ENCODE assay signal across 30 cellular contexts in genomic region chr6:170033666-170034065, GRCh38.
A peak's percentile ranks its signal among the peaks of the same experiment; 100 is the strongest.
DNase-seq lines count a peak whose midpoint lies in the region; ATAC-seq, FAIRE-seq and TF ChIP-seq lines count a peak whose summit lies in the region.
"Had no signal": no experiment of that assay in that cellular context is flagged by ENCODE, and none has a peak within 500 bp of the region (broad histone marks: within the 10 kb centered on the region; RNA-seq: fewer than 3 reads in every experiment).

No MANE protein-coding gene starts in this region.

- no peak overlapping the region for H3K27ac Mint-ChIP-seq in WTC11

- H2BK12ac ChIP-seq in neuronal stem cell (ENCODE audit: low read length): peak overlapping the region; percentile 30

- intact Hi-C loops in transverse colon (cut with DNase I; ENCODE audit: low total_unique reads): no loop called here
- intact Hi-C loops in gastrocnemius medialis (cut with DNase I; ENCODE audit: low total_unique reads): no loop called here

- H3K4me2 ChIP-seq in neuronal stem cell (ENCODE audit: insufficient read depth, low read length, poor library complexity, severe bottlenecking): no peak overlapping the region

- H3K9ac ChIP-seq in neuronal stem cell (ENCODE audit: low read depth, low read length, poor library complexity): no peak overlapping the region

- H3K4ac ChIP-seq in neuronal stem cell (ENCODE audit: low read length): no peak overlapping the region

- in situ Hi-C loops in transverse colon (cut with MboI; ENCODE audit: low pct_ligation_motif_present in 1 of 4, low pct_unique_long_range_greater_than_20kb in 1 of 4, low sequenced_read_pairs in 3 of 4) (no loop called here), gastrocnemius medialis (cut with MboI; ENCODE audit: low sequenced_read_pairs in 4 of 4) (loop anchor here in 1 of 4 donors (25.0 kb wide), 1 partner anchor 254 kb away; the partner anchor contains the start of gene DLL1)

- no peaks in the 10 kb centered on the region for H3K36me3 ChIP-seq in neuronal stem cell (replicated peaks in 1 of 2; ENCODE audit: control insufficient read depth in 2 of 2, insufficient read depth in 2 of 2, low read length in 2 of 2)
- no peaks in the 10 kb centered on the region for H3K36me3 ChIP-seq in transverse colon
- no peaks in the 10 kb centered on the region for H3K36me3 ChIP-seq in gastrocnemius medialis
- H3K36me3 ChIP-seq: esophagus squamous epithelium, pancreas, tibial nerve had no signal

- no peak overlapping the region for H3K4me3 Mint-ChIP-seq in WTC11
- H3K4me3 Mint-ChIP-seq: CD4-positive, CD25-positive, alpha-beta regulatory T cell had no signal

- peaks cover 37% of the 10 kb centered on the region for H3K4me1 Mint-ChIP-seq in WTC11
- H3K4me1 Mint-ChIP-seq: CD4-positive, CD25-positive, alpha-beta regulatory T cell had no signal

- peak overlapping the region; percentile 60 for H2BK5ac ChIP-seq in neuronal stem cell (ENCODE audit: low read length)

- no peak overlapping the region for H2BK15ac ChIP-seq in neuronal stem cell (ENCODE audit: low read length)

- no peak overlapping the region for H2BK120ac ChIP-seq in neuronal stem cell (ENCODE audit: low read depth, low read length)

- H3K18ac ChIP-seq in neuronal stem cell (ENCODE audit: low read length): peak overlapping the region; percentile 5

- H3K27me3 ChIP-seq in neuronal stem cell (ENCODE audit: control insufficient read depth in 3 of 3, insufficient read depth in 3 of 3, low read depth in 1 of 3, low read length in 3 of 3): no peaks in the 10 kb centered on the region
- H3K27me3 ChIP-seq in transverse colon: no peaks in the 10 kb centered on the region
- no peaks in the 10 kb centered on the region for H3K27me3 ChIP-seq in gastrocnemius medialis
- H3K27me3 ChIP-seq: dorsolateral prefrontal cortex, pancreas, tibial nerve had no signal

- peaks cover 11% of the 10 kb centered on the region for H3K36me3 Mint-ChIP-seq in WTC11
- H3K36me3 Mint-ChIP-seq: CD4-positive, CD25-positive, alpha-beta regulatory T cell had no signal

- H3K9me3 Mint-ChIP-seq in WTC11: peaks cover 11% of the 10 kb centered on the region

- H2AK5ac ChIP-seq in neuronal stem cell (ENCODE audit: low read depth, low read length): no peak overlapping the region

- TF ChIP-seq CTCF in WTC11 (IDR thresholded peaks at IDR 0.05) (no peak), transverse colon (IDR thresholded peaks at IDR 0.05) (no peak), gastrocnemius medialis (IDR thresholded peaks at IDR 0.05 in 4 of 5, conservative IDR thresholded peaks at IDR 0.05 in 1 of 5) (no peak)

- no peak for TF ChIP-seq EP300 in transverse colon (IDR thresholded peaks at IDR 0.05; ENCODE audit: low read depth)

- no peak overlapping the region for H4K8ac ChIP-seq in neuronal stem cell (ENCODE audit: low read depth, low read length)

- FAIRE-seq in frontal cortex (lab: Jason Lieb, UNC): no peak
- FAIRE-seq: A204.1, endometrium, pancreas had no signal

- DNase-seq in activated effector memory CD4-positive, alpha-beta T cell treated with anti-CD3 and anti-CD28 coated beads, Interleukin-2, amount 50 U/mL, for 16 hours: peak; percentile 36
- DNase-seq in activated effector memory CD4-positive, alpha-beta T cell treated with Interleukin-2 at 50 U/mL for 16 hours: no peak
- DNase-seq in WTC11 (ENCODE audit: low spot score): peak; percentile 4
- DNase-seq in neuronal stem cell (ENCODE audit: low spot score): no peak
- peak; percentile 3 for DNase-seq in transverse colon
- DNase-seq in frontal cortex (ENCODE audit: low spot score in 2 of 2): no peak
- DNase-seq in DMS114 treated with DMSO at 0.1 percent for 48 hours (lab: John Stamatoyannopoulos, UW; ENCODE audit: unreplicated experiment): no peak
- DNase-seq in gastrocnemius medialis: no peak
- DNase-seq: activated CD4-positive, alpha-beta T cell treated with anti-CD3 and anti-CD28 coated beads for 4 hours; activated CD8-positive, alpha-beta memory T cell treated with anti-CD3 and anti-CD28 coated beads for 24 hours; activated gamma-delta T cell; activated T-cell treated with anti-CD3 and anti-CD28 coated beads for 4 hours; Calu3; CD4-positive, CD25-positive, alpha-beta regulatory T cell; DMS79 treated with DMSO at 0.1 percent for 48 hours; esophagus squamous epithelium; foreskin melanocyte; GDM1; Karpas-422; mammary epithelial cell; NCI-H1417; NCI-H2029; NCI-H69; SIG-M5 had no signal

- H3K27ac ChIP-seq in neuronal stem cell (replicated peaks; ENCODE audit: low read length) (no peak overlapping the region), transverse colon (no peak overlapping the region), gastrocnemius medialis (no peak overlapping the region)
- H3K27ac ChIP-seq: dorsolateral prefrontal cortex, esophagus squamous epithelium, pancreas, tibial nerve had no signal

- no peak for TF ChIP-seq POLR2A in transverse colon (IDR thresholded peaks at IDR 0.05)
- TF ChIP-seq POLR2A in gastrocnemius medialis (IDR thresholded peaks at IDR 0.05): no peak

- H3K79me1 ChIP-seq in neuronal stem cell (ENCODE audit: low read depth, low read length): no peaks in the 10 kb centered on the region

- no peak overlapping the region for H3K23ac ChIP-seq in neuronal stem cell (ENCODE audit: low read depth, low read length, poor library complexity)

- WGBS in neuronal stem cell (ENCODE audit: extremely low coverage in 2 of 2, insufficient read length in 2 of 2, insufficient replicate concordance in 1 of 2), 2 donors: no CpG with 5 or more reads among the region's 4 CpGs
- 86% methylated on average over 4 of the region's 4 CpGs; no CpG with 5 or more reads in 1 of the 2 donors for WGBS in transverse colon (ENCODE audit: low coverage in 1 of 2), 2 donors

- H3K9me3 ChIP-seq in neuronal stem cell (replicated peaks in 1 of 2; ENCODE audit: control insufficient read depth in 2 of 2, insufficient read depth in 1 of 2, low read depth in 1 of 2, low read length in 2 of 2) (peaks cover 0 to 5% of the 10 kb centered on the region in 2 donors), transverse colon (no peaks in the 10 kb centered on the region), gastrocnemius medialis (no peaks in the 10 kb centered on the region)
- H3K9me3 ChIP-seq: pancreas had no signal

- no peak overlapping the region for H3K14ac ChIP-seq in neuronal stem cell (ENCODE audit: low read length)

- CTCF ChIA-PET in WTC11 (lab: Charles Lee): no interaction called here

- no peak overlapping the region for H2AFZ ChIP-seq in neuronal stem cell (ENCODE audit: low read length)

- H3K4me3 ChIP-seq in neuronal stem cell (ENCODE audit: low read length in 2 of 2): no peak overlapping the region
- H3K4me3 ChIP-seq in transverse colon: no peak overlapping the region
- H3K4me3 ChIP-seq in gastrocnemius medialis: no peak overlapping the region
- H3K4me3 ChIP-seq: dorsolateral prefrontal cortex, esophagus squamous epithelium, pancreas, tibial nerve had no signal

- H3K4me1 ChIP-seq in neuronal stem cell (ENCODE audit: control insufficient read depth in 2 of 2, insufficient read depth in 1 of 2, low read depth in 1 of 2, low read length in 2 of 2) (peaks cover 0 to 9% of the 10 kb centered on the region in 2 donors), transverse colon (peaks cover 3 to 13% (median 8%) of the 10 kb centered on the region in 4 donors), gastrocnemius medialis (no peaks in the 10 kb centered on the region)
- H3K4me1 ChIP-seq: pancreas, tibial nerve had no signal

- POLR2A ChIA-PET in WTC11 (lab: Charles Lee): no interaction called here

- no peak for ATAC-seq in WTC11
- no peak for ATAC-seq in gastrocnemius medialis
- ATAC-seq: Panc1 had no signal

- H3K27me3 Mint-ChIP-seq in WTC11 (ENCODE audit: low read depth): peaks cover 12% of the 10 kb centered on the region; the same call in 1 of the 2 replicates
- H3K27me3 Mint-ChIP-seq: CD4-positive, CD25-positive, alpha-beta regulatory T cell had no signal

- H4K91ac ChIP-seq in neuronal stem cell (ENCODE audit: low read depth, low read length, poor library complexity): no peak overlapping the region

TF ChIP-seq in WTC11, 78 proteins besides CTCF, POLR2A, EP300 and RAD21 (continues in another document):
- TF ChIP-seq ZNF317 (CRISPR knock-in tag; IDR thresholded peaks at IDR 0.05; ENCODE audit: borderline replicate concordance, low read depth) (no peak), ZNF425 (CRISPR knock-in tag; conservative IDR thresholded peaks at IDR 0.05) (no peak), MYBL2 (CRISPR knock-in tag; IDR thresholded peaks at IDR 0.05) (no peak), GTF2I (CRISPR knock-in tag; conservative IDR thresholded peaks at IDR 0.05) (no peak), ETV6 (CRISPR knock-in tag; IDR thresholded peaks at IDR 0.05) (no peak), ZNF396 (CRISPR knock-in tag; IDR thresholded peaks at IDR 0.05; ENCODE audit: borderline replicate concordance) (no peak), ERG (CRISPR knock-in tag; IDR thresholded peaks at IDR 0.05) (no peak), SP1 (CRISPR knock-in tag; conservative IDR thresholded peaks at IDR 0.05) (no peak), EMX1 (CRISPR knock-in tag; IDR thresholded peaks at IDR 0.05) (no peak), ELF4 (CRISPR knock-in tag; IDR thresholded peaks at IDR 0.05; ENCODE audit: low read depth) (no peak)

Comparison
In these comparisons a context has a peak if more than half of its experiments do, and no peak if none do; other contexts are left out.
1. DNase-seq: peak in activated effector memory CD4-positive, alpha-beta T cell treated with anti-CD3 and anti-CD28 coated beads, Interleukin-2, amount 50 U/mL, for 16 hours (single experiment), WTC11 (single experiment) and transverse colon (single experiment); none in activated effector memory CD4-positive, alpha-beta T cell treated with Interleukin-2 at 50 U/mL for 16 hours (single experiment), neuronal stem cell (single experiment), frontal cortex (0 of 2), DMS114 treated with DMSO at 0.1 percent for 48 hours (single experiment) and gastrocnemius medialis (0 of 2).